ENCODE assay signal across 4 cellular contexts in genomic region chr11:47163198-47163597, GRCh38.
TF ChIP-seq lines count a peak whose summit lies in the region.

No MANE protein-coding gene starts in this region.

TF ChIP-seq in SK-N-SH, 30 proteins besides CTCF, POLR2A, EP300 and RAD21:
- TF ChIP-seq SIN3A (IDR thresholded peaks at IDR 0.05; ENCODE audit: borderline replicate concordance, low read depth, low read length): no peak
- TF ChIP-seq SMC3 (IDR thresholded peaks at IDR 0.05; ENCODE audit: low read depth, low read length): no peak
- TF ChIP-seq GABPA (IDR thresholded peaks at IDR 0.05; ENCODE audit: low read depth): no peak
- no peak for TF ChIP-seq RCOR1 (IDR thresholded peaks at IDR 0.05; ENCODE audit: low read length)
- TF ChIP-seq NRF1 (IDR thresholded peaks at IDR 0.05; ENCODE audit: low read depth, low read length): no peak
- TF ChIP-seq GATA2 (CRISPR knock-in tag; IDR thresholded peaks at IDR 0.05): no peak
- TF ChIP-seq YY1 (IDR thresholded peaks at IDR 0.05; ENCODE audit: low read depth): no peak
- peak; percentile 23; the same call in 1 of the 2 replicates for TF ChIP-seq POLR2AphosphoS5 (IDR thresholded peaks at IDR 0.05; ENCODE audit: low read depth, low read length)

TF ChIP-seq in SK-N-SH treated with all-trans-retinoic acid at 6 μM for 48 hours, 23 proteins besides CTCF, POLR2A, EP300 and RAD21:
- TF ChIP-seq ZFP30 (CRISPR knock-in tag; IDR thresholded peaks at IDR 0.05) (no peak), CREB5 (CRISPR knock-in tag; IDR thresholded peaks at IDR 0.05; ENCODE audit: low read depth) (no peak), ESRRG (CRISPR knock-in tag; IDR thresholded peaks at IDR 0.05) (no peak), CSDC2 (CRISPR knock-in tag; IDR thresholded peaks at IDR 0.05) (no peak), ZNF8 (CRISPR knock-in tag; IDR thresholded peaks at IDR 0.05) (no peak), GLIS3 (CRISPR knock-in tag; IDR thresholded peaks at IDR 0.05) (no peak), ZC3H10 (CRISPR knock-in tag; IDR thresholded peaks at IDR 0.05) (no peak), ZFP3 (CRISPR knock-in tag; IDR thresholded peaks at IDR 0.05) (no peak), ZNF70 (CRISPR knock-in tag; IDR thresholded peaks at IDR 0.05) (no peak)

TF ChIP-seq in GM12891, 5 proteins besides CTCF, POLR2A, EP300 and RAD21:
- TF ChIP-seq SPI1 (IDR thresholded peaks at IDR 0.05; ENCODE audit: low read depth, low read length) (no peak), POLR2AphosphoS5 (IDR thresholded peaks at IDR 0.05; ENCODE audit: low read depth, low read length) (0 out of 2 replicates have a peak, but pooled peaks have one; percentile 25)

TF ChIP-seq in K562, 482 proteins besides CTCF, POLR2A, EP300 and RAD21:
- TF ChIP-seq HOMEZ (CRISPR knock-in tag; IDR thresholded peaks at IDR 0.05) (no peak), HDAC1 (IDR thresholded peaks at IDR 0.05) (no peak), RCOR1 (IDR thresholded peaks at IDR 0.05; ENCODE audit: borderline replicate concordance in 1 of 2, low read depth in 2 of 2, low read length in 2 of 2) (no peak), SMARCC2 (IDR thresholded peaks at IDR 0.05; ENCODE audit: low read depth) (no peak), ZNF143 (CRISPR knock-in tag; IDR thresholded peaks at IDR 0.05) (no peak), POLR2AphosphoS5 (IDR thresholded peaks at IDR 0.05; ENCODE audit: control insufficient read depth, insufficient read depth, low read depth, low read length) (peak; percentile 32; the same call in 1 of the 2 replicates), HNRNPLL (IDR thresholded peaks at IDR 0.05; ENCODE audit: low read depth, low read length, poor library complexity, severe bottlenecking) (no peak), E2F4 (CRISPR knock-in tag; IDR thresholded peaks at IDR 0.05; ENCODE audit: low read depth) (no peak), ESRRA (IDR thresholded peaks at IDR 0.05; ENCODE audit: borderline replicate concordance, low read depth) (no peak), PHF21A (IDR thresholded peaks at IDR 0.05; ENCODE audit: borderline replicate concordance, low read depth) (no peak), ZNF384 (IDR thresholded peaks at IDR 0.05; ENCODE audit: low read depth, low read length) (0 out of 2 replicates have a peak, but pooled peaks have one; percentile 11), BCOR (IDR thresholded peaks at IDR 0.05) (no peak), RFX7 (CRISPR knock-in tag; IDR thresholded peaks at IDR 0.05) (no peak), ZNF23 (CRISPR knock-in tag; IDR thresholded peaks at IDR 0.05) (no peak), FOXP1 (CRISPR knock-in tag; IDR thresholded peaks at IDR 0.05) (no peak), RBM25 (IDR thresholded peaks at IDR 0.05; ENCODE audit: low read depth, low read length, severe bottlenecking) (no peak), ZZZ3 (IDR thresholded peaks at IDR 0.05) (no peak), MYNN (IDR thresholded peaks at IDR 0.05) (peak; percentile 60), MYNN (CRISPR knock-in tag; IDR thresholded peaks at IDR 0.05) (no peak), STAT5A (IDR thresholded peaks at IDR 0.05; ENCODE audit: borderline replicate concordance, low read length) (no peak), CTBP1 (IDR thresholded peaks at IDR 0.05; ENCODE audit: borderline replicate concordance) (no peak)
